8 cellular contexts compared by ENCODE assay signal in the genomic region with DNA sequence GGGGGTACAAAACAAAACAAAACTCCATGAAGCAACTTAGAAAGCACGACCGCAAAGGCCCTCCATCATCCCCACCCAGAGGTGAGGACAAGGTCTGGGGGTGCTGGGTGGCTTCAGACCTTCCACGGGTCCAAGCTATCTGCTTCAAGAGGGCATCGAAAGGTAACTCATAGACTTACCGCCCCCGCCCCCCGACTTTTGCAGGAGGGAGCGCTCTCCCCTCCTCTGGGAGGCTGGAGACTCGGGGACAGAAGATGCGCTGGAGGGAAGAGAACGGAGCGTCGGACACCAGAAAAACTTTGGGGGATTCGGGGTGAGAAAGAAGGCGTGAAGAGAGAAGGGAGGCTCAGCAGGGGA. TPM values are rescaled to one million over a fixed set of nuclear protein-coding genes. Genes with fewer than 3 reads are reported as not detected.
DNase-seq lines count a peak whose midpoint lies in the region; ATAC-seq, FAIRE-seq and TF ChIP-seq lines count a peak whose summit lies in the region.

No MANE protein-coding gene starts in this region.

- no peaks in the 10 kb centered on the region for H3K9me3 ChIP-seq in Panc1 (ENCODE audit: control insufficient read depth, insufficient read depth, low read depth, low read length)
- H3K9me3 ChIP-seq in effector memory CD4-positive, alpha-beta T cell (ENCODE audit: control insufficient read depth, low read length): no peaks in the 10 kb centered on the region
- no peaks in the 10 kb centered on the region for H3K9me3 ChIP-seq in neuron (ENCODE audit: low read length)

- H2AFZ ChIP-seq in neuron (ENCODE audit: low read depth, low read length): no peak overlapping the region

- POLR2A ChIA-PET in Panc1 (lab: Charles Lee): no interaction called here

- TF ChIP-seq POLR2A in H54 (IDR thresholded peaks at IDR 0.05; ENCODE audit: low read depth, low read length): no peak

- intact Hi-C loops in Panc1 (cut with micrococcal nuclease; ENCODE audit: unreplicated experiment): no loop called here

- H3K4me1 ChIP-seq in Panc1 (ENCODE audit: control insufficient read depth, insufficient read depth, low read length) (peaks cover 9% of the 10 kb centered on the region), neuron (ENCODE audit: insufficient read depth, low read length) (peaks cover 29% of the 10 kb centered on the region)
- peaks cover 6% of the 10 kb centered on the region for H3K4me1 ChIP-seq in effector memory CD4-positive, alpha-beta T cell (ENCODE audit: control insufficient read depth, insufficient read depth, low read length, poor library complexity, severe bottlenecking)

- ATAC-seq in GM19438 (IDR thresholded peaks at IDR 0.05; ENCODE audit: low read depth, unreplicated experiment): peak; percentile 25
- ATAC-seq in Panc1: peak; percentile 24; the same call in 1 of the 2 replicates
- ATAC-seq in HG02571 (IDR thresholded peaks at IDR 0.05; ENCODE audit: unreplicated experiment): no peak

- DNase-seq in Panc1 (ENCODE audit: low read depth, low spot score): no peak
- DNase-seq in effector memory CD4-positive, alpha-beta T cell: no peak
- no peak for DNase-seq in H54 (ENCODE audit: insufficient read length, low spot score)
- no peak for DNase-seq in NCI-H748 (lab: John Stamatoyannopoulos, UW; ENCODE audit: unreplicated experiment)
- no peak for DNase-seq in KG1 (lab: John Stamatoyannopoulos, UW)

- CTCF ChIA-PET in Panc1 (lab: Charles Lee): interaction anchor here (0.7 kb wide), 2 partner anchors 14 to 162 kb away, joined by 5 read pairs; no protein-coding TSS in a partner anchor

- no peaks in the 10 kb centered on the region for H3K27me3 ChIP-seq in Panc1 (ENCODE audit: control insufficient read depth, insufficient read depth, low read length)
- no peaks in the 10 kb centered on the region for H3K27me3 ChIP-seq in effector memory CD4-positive, alpha-beta T cell (replicated peaks; ENCODE audit: control insufficient read depth, insufficient read depth, low read length, poor library complexity, severe bottlenecking)
- H3K27me3 ChIP-seq in neuron (ENCODE audit: insufficient read depth, low read length): no peaks in the 10 kb centered on the region

- no TSS peak for BruUV-seq in Panc1 (replicated peaks; lab: Mats Ljungman, UMichigan)

- H3K4me3 ChIP-seq in Panc1 (ENCODE audit: low read depth in 2 of 2, low read length in 2 of 2) (peak overlapping the region; percentile 48 to 59), neuron (ENCODE audit: low read length) (peak overlapping the region; percentile 72)
- H3K4me3 ChIP-seq in effector memory CD4-positive, alpha-beta T cell (ENCODE audit: insufficient read depth, low read depth, low read length, poor library complexity, severe bottlenecking): peak overlapping the region; percentile 79

- FAIRE-seq in H54 (lab: Jason Lieb, UNC): no peak

- no peak for TF ChIP-seq CTCF in Panc1 (IDR thresholded peaks at IDR 0.05)

- no peak overlapping the region for H3K27ac ChIP-seq in Panc1 (ENCODE audit: low read length)
- no peak overlapping the region for H3K27ac ChIP-seq in effector memory CD4-positive, alpha-beta T cell (ENCODE audit: insufficient read depth, low read length, poor library complexity, severe bottlenecking)

- in situ Hi-C loops in Panc1 (cut with HindIII; ENCODE audit: low pct_unique_long_range_greater_than_20kb, low sequenced_read_pairs): no loop called here

- H3K36me3 ChIP-seq in Panc1 (ENCODE audit: control insufficient read depth, insufficient read depth, low read length) (no peaks in the 10 kb centered on the region), neuron (ENCODE audit: insufficient read depth, low read length) (no peaks in the 10 kb centered on the region)
- H3K36me3 ChIP-seq in effector memory CD4-positive, alpha-beta T cell (ENCODE audit: control insufficient read depth, insufficient read depth, low read length): no peaks in the 10 kb centered on the region

RNA-seq across cellular contexts. Expression of gene STON1, which starts 0.3 kb away (rescaled TPM):
- total RNA-seq in Panc1 (2021; ENCODE audit: unreplicated experiment): 0.92 TPM
- 0.84 TPM for polyA plus RNA-seq in Panc1 (2012; ENCODE audit: insufficient read length)
